35 cellular contexts compared by ENCODE assay signal in genomic region chr12:89650239-89650638, GRCh38.
"Had no signal": no experiment of that assay in that cellular context is flagged by ENCODE, and none has a peak within 500 bp of the region (broad histone marks: within the 10 kb centered on the region; RNA-seq: fewer than 3 reads in every experiment).

No MANE protein-coding gene starts in this region.

- DNase-seq: activated CD4-positive, alpha-beta memory T cell treated with anti-CD3 and anti-CD28 coated beads for 36 hours; activated CD4-positive, alpha-beta T cell treated with anti-CD3 and anti-CD28 coated beads, Interleukin-2, amount 10 ng/mL, durations not matched to agents 24 days and 14 days; activated CD4-positive, CD25-positive, alpha-beta regulatory T cell treated with anti-CD3 and anti-CD28 coated beads, Interleukin-2, amount 50 U/mL, for 72 hours; activated CD8-positive, alpha-beta memory T cell treated with anti-CD3 and anti-CD28 coated beads, Interleukin-2, amount 50 U/mL, for 48 hours; activated naive CD4-positive, alpha-beta T cell; activated T-cell treated with anti-CD3 and anti-CD28 coated beads, Interleukin-2, amount 50 U/mL, for 24 hours; anterior cingulate cortex; body of pancreas; cerebellar nuclear complex; foreskin melanocyte; islet precursor cell; left cardiac atrium; left ventricle myocardium superior; mammary epithelial cell; naive B cell; nephron progenitor cell; ovary; retina; sigmoid colon; stimulated activated CD4-positive, alpha-beta T cell treated with anti-CD3 and anti-CD28 coated beads, Interleukin-1b, Interleukin-23, amount 100 ng/mL, for 48 hours; stimulated activated CD4-positive, alpha-beta T cell treated with anti-CD3 and anti-CD28 coated beads, Interleukin-4, amount 100 ng/mL, for 4 hours; stimulated activated CD8-positive, alpha-beta memory T cell treated with anti-CD3 and anti-CD28 coated beads, Interleukin-4, amount 100 ng/mL, for 48 hours; stimulated activated naive CD8-positive, alpha-beta T cell treated with anti-CD3 and anti-CD28 coated beads, Interleukin-15, amount 100 ng/mL, for 72 hours; substantia nigra; T-helper 9 cell; uterus had no signal

- H3K4me1 Mint-ChIP-seq: activated CD4-positive, alpha-beta T cell treated with anti-CD3 and anti-CD28 coated beads, Interleukin-2, amount 10 ng/mL, durations not matched to agents 24 days and 14 days had no signal

- H3K27ac Mint-ChIP-seq: activated CD4-positive, alpha-beta memory T cell treated with anti-CD3 and anti-CD28 coated beads for 36 hours; activated CD4-positive, alpha-beta T cell treated with anti-CD3 and anti-CD28 coated beads, Interleukin-2, amount 10 ng/mL, durations not matched to agents 24 days and 14 days; activated T-cell treated with anti-CD3 and anti-CD28 coated beads, Interleukin-2, amount 50 U/mL, for 24 hours; activated T-helper 2 cell treated with anti-CD3 and anti-CD28 coated beads, Interferon-gamma antibody, Interleukin-2, Interleukin-4, amounts not matched to agents 10 μg/mL and 5 μg/mL and 100 μg/mL, durations not matched to agents 14 hours and 24 hours and 36 hours; mesothelial cell of epicardium; nephron progenitor cell; progenitor cell of endocrine pancreas; stimulated activated naive CD8-positive, alpha-beta T cell treated with anti-CD3 and anti-CD28 coated beads, Interleukin-15, amount 100 ng/mL, for 72 hours; type B pancreatic cell had no signal

- H3K27ac ChIP-seq: body of pancreas, cardiac muscle cell, coronary artery, neutrophil, ovary, sigmoid colon, uterus had no signal

- H3K36me3 ChIP-seq: cardiac muscle cell, ovary, sigmoid colon, uterus had no signal

- ATAC-seq: body of pancreas; left cardiac atrium; left ventricle myocardium superior; stimulated activated memory B cell treated with anti-CD40 and anti-IgM and Interleukin-4, amounts not matched to agents 10 μg/mL and 1 μg/mL and 100 μg/mL, for 72 hours; stimulated activated naive CD8-positive, alpha-beta T cell treated with anti-CD3 and anti-CD28 coated beads, Interleukin-15, amount 100 ng/mL, for 72 hours had no signal

- H3K4me3 ChIP-seq: body of pancreas, cardiac muscle cell, coronary artery, ovary, sigmoid colon, smooth muscle cell, uterus had no signal

- H3K4me2 ChIP-seq: smooth muscle cell had no signal

- H3K9me3 ChIP-seq: body of pancreas, neutrophil, ovary, sigmoid colon, uterus had no signal

- H3K4me3 Mint-ChIP-seq: activated CD4-positive, alpha-beta memory T cell treated with anti-CD3 and anti-CD28 coated beads for 36 hours; activated CD4-positive, alpha-beta T cell treated with anti-CD3 and anti-CD28 coated beads, Interleukin-2, amount 10 ng/mL, durations not matched to agents 24 days and 14 days; activated T-cell treated with anti-CD3 and anti-CD28 coated beads, Interleukin-2, amount 50 U/mL, for 24 hours; mesothelial cell of epicardium; naive B cell; nephron progenitor cell; stimulated activated memory B cell treated with anti-CD40 and anti-IgM and Interleukin-4, amounts not matched to agents 10 μg/mL and 1 μg/mL and 100 μg/mL, for 72 hours; stimulated activated naive CD8-positive, alpha-beta T cell treated with anti-CD3 and anti-CD28 coated beads, Interleukin-15, amount 100 ng/mL, for 72 hours; type B pancreatic cell had no signal

- H3K4me1 ChIP-seq: uterus had no signal

- H3K27me3 Mint-ChIP-seq: activated CD4-positive, alpha-beta memory T cell treated with anti-CD3 and anti-CD28 coated beads for 36 hours; activated CD4-positive, alpha-beta T cell treated with anti-CD3 and anti-CD28 coated beads, Interleukin-2, amount 10 ng/mL, durations not matched to agents 24 days and 14 days; activated T-cell treated with anti-CD3 and anti-CD28 coated beads, Interleukin-2, amount 50 U/mL, for 24 hours; naive B cell; progenitor cell of endocrine pancreas; stimulated activated memory B cell treated with anti-CD40 and anti-IgM and Interleukin-4, amounts not matched to agents 10 μg/mL and 1 μg/mL and 100 μg/mL, for 72 hours; stimulated activated naive CD8-positive, alpha-beta T cell treated with anti-CD3 and anti-CD28 coated beads, Interleukin-15, amount 100 ng/mL, for 72 hours; type B pancreatic cell had no signal

- H3K27me3 ChIP-seq: body of pancreas, cardiac muscle cell, neutrophil, ovary, sigmoid colon, uterus had no signal

- H3K9me3 Mint-ChIP-seq: activated T-cell treated with anti-CD3 and anti-CD28 coated beads, Interleukin-2, amount 50 U/mL, for 24 hours; naive B cell; stimulated activated memory B cell treated with anti-CD40 and anti-IgM and Interleukin-4, amounts not matched to agents 10 μg/mL and 1 μg/mL and 100 μg/mL, for 72 hours; type B pancreatic cell had no signal
